ENCODE assay signal across 1 cellular context in genomic region chr11:30322826-30323710, GRCh38.
A peak's percentile ranks its signal among the peaks of the same experiment; 100 is the strongest.
TF ChIP-seq lines count a peak whose summit lies in the region.

Gene ARL14EP (plus strand): TSS chr11:30323104. CDS start chr11:30330949, 7,845 bp downstream.

TF ChIP-seq in H1, 55 proteins besides CTCF, POLR2A, EP300 and RAD21 (continued from another document):
- TF ChIP-seq MAX (IDR thresholded peaks at IDR 0.05), result peak; percentile 78
- 0 out of 2 replicates have a peak, but pooled peaks have one; percentile 10 for TF ChIP-seq SRF (IDR thresholded peaks at IDR 0.05; ENCODE audit: low read depth, low read length)
- no peak for TF ChIP-seq SIX5 (IDR thresholded peaks at IDR 0.05; ENCODE audit: low read depth, low read length)
- TF ChIP-seq JUND (IDR thresholded peaks at IDR 0.05; ENCODE audit: low read length), result peak; percentile 35; the same call in 1 of the 2 replicates
- TF ChIP-seq USF2 (IDR thresholded peaks at IDR 0.05; ENCODE audit: low read length), result peak; percentile 40; the same call in 1 of the 2 replicates
- TF ChIP-seq SP2 (IDR thresholded peaks at IDR 0.05; ENCODE audit: low read length), result peak; percentile 99
- TF ChIP-seq NRF1 (IDR thresholded peaks at IDR 0.05; ENCODE audit: low read depth, low read length), result no peak
- no peak for TF ChIP-seq RXRA (IDR thresholded peaks at IDR 0.05; ENCODE audit: insufficient read depth, low read depth, low read length)
- no peak; the same call in 1 of the 2 replicates for TF ChIP-seq MAFK (IDR thresholded peaks at IDR 0.05; ENCODE audit: low read depth, low read length)
- TF ChIP-seq TBP (IDR thresholded peaks at IDR 0.05; ENCODE audit: low read depth, low read length), result peak; percentile 97
- TF ChIP-seq EZH2 (IDR thresholded peaks at IDR 0.05; ENCODE audit: low read depth, low read length, severe bottlenecking), result no peak
- peak; percentile 75 for TF ChIP-seq E2F6 (IDR thresholded peaks at IDR 0.05)
- no peak for TF ChIP-seq CHD2 (IDR thresholded peaks at IDR 0.05; ENCODE audit: low read length)
- no peak for TF ChIP-seq TEAD4 (IDR thresholded peaks at IDR 0.05; ENCODE audit: low read depth, low read length)
- TF ChIP-seq CREB1 (IDR thresholded peaks at IDR 0.05), result peak; percentile 87
- TF ChIP-seq BCL11A (IDR thresholded peaks at IDR 0.05; ENCODE audit: low read depth in 2 of 2, low read length in 2 of 2), result no peak
- TF ChIP-seq POLR2AphosphoS5 (IDR thresholded peaks at IDR 0.05; ENCODE audit: low read depth, low read length), result peak; percentile 98
- TF ChIP-seq SP4 (IDR thresholded peaks at IDR 0.05; ENCODE audit: low read length), result no peak
- no peak for TF ChIP-seq KDM5A (IDR thresholded peaks at IDR 0.05; ENCODE audit: low read length)
- TF ChIP-seq RFX5 (IDR thresholded peaks at IDR 0.05; ENCODE audit: borderline replicate concordance, low read depth, low read length), result no peak
- TF ChIP-seq POU5F1 (IDR thresholded peaks at IDR 0.05; ENCODE audit: low read depth, low read length), result no peak
- no peak for TF ChIP-seq ATF2 (IDR thresholded peaks at IDR 0.05; ENCODE audit: low read length)
- TF ChIP-seq CBX8 (IDR thresholded peaks at IDR 0.05; ENCODE audit: borderline replicate concordance, low read depth, low read length), result no peak
- peak; percentile 96 for TF ChIP-seq TAF1 (IDR thresholded peaks at IDR 0.05; ENCODE audit: low read depth, low read length)
- TF ChIP-seq HDAC6 (IDR thresholded peaks at IDR 0.05; ENCODE audit: low read depth, low read length), result no peak
- no peak for TF ChIP-seq RNF2 (IDR thresholded peaks at IDR 0.05; ENCODE audit: borderline replicate concordance, low read depth, low read length, missing control alignments, poor library complexity, severe bottlenecking)
- no peak for TF ChIP-seq JUN (IDR thresholded peaks at IDR 0.05; ENCODE audit: low read depth, low read length)
- peak; percentile 80 for TF ChIP-seq RBBP5 (IDR thresholded peaks at IDR 0.05; ENCODE audit: borderline replicate concordance, low read depth, low read length)
- TF ChIP-seq SAP30 (IDR thresholded peaks at IDR 0.05; ENCODE audit: insufficient read depth, insufficient replicate concordance, low read length), result peak; percentile 16
- TF ChIP-seq EGR1 (IDR thresholded peaks at IDR 0.05; ENCODE audit: borderline replicate concordance, low read depth, low read length), result peak; percentile 95
- TF ChIP-seq CBX5 (IDR thresholded peaks at IDR 0.05; ENCODE audit: low read depth, low read length), result no peak
- TF ChIP-seq CTBP2 (IDR thresholded peaks at IDR 0.05; ENCODE audit: borderline replicate concordance, insufficient read depth, insufficient read length, low read length), result peak; percentile 36
- TF ChIP-seq TCF12 (IDR thresholded peaks at IDR 0.05; ENCODE audit: low read depth, low read length), result no peak
- TF ChIP-seq KDM1A (IDR thresholded peaks at IDR 0.05; ENCODE audit: borderline replicate concordance, low read length), result peak; percentile 16; the same call in 1 of the 2 replicates
- TF ChIP-seq BACH1 (IDR thresholded peaks at IDR 0.05; ENCODE audit: low read length), result no peak; the same call in 1 of the 2 replicates
- no peak for TF ChIP-seq ZNF274 (IDR thresholded peaks at IDR 0.05; ENCODE audit: borderline replicate concordance, extremely low read depth, low read length)
- peak; percentile 64; the same call in 1 of the 2 replicates for TF ChIP-seq SP1 (IDR thresholded peaks at IDR 0.05; ENCODE audit: low read depth, low read length)
- no peak for TF ChIP-seq CEBPB (IDR thresholded peaks at IDR 0.05; ENCODE audit: low read depth, low read length)
- peak; percentile 75; the same call in 1 of the 2 replicates for TF ChIP-seq GABPA (IDR thresholded peaks at IDR 0.05; ENCODE audit: borderline replicate concordance, insufficient read depth, low read length)
- TF ChIP-seq ASH2L (IDR thresholded peaks at IDR 0.05; ENCODE audit: low read length), result peak; percentile 97
- peak in 1 of 2 experiments; percentile 76; a peak in 1 of 4 replicates for TF ChIP-seq HDAC2 (IDR thresholded peaks at IDR 0.05; ENCODE audit: borderline replicate concordance in 1 of 2, low read depth in 2 of 2, low read length in 2 of 2)
- no peak for TF ChIP-seq SUZ12 (IDR thresholded peaks at IDR 0.05; ENCODE audit: low read length)
- no peak for TF ChIP-seq ATF3 (IDR thresholded peaks at IDR 0.05; ENCODE audit: insufficient read depth, low read depth, low read length)
- no peak for TF ChIP-seq FOSL1 (IDR thresholded peaks at IDR 0.05; ENCODE audit: insufficient read depth, low read depth, low read length)
- no peak for TF ChIP-seq CHD7 (IDR thresholded peaks at IDR 0.05; ENCODE audit: insufficient replicate concordance, low read length)
- TF ChIP-seq GTF2F1 (IDR thresholded peaks at IDR 0.05; ENCODE audit: borderline replicate concordance, low read depth, low read length), result peak; percentile 89
- TF ChIP-seq SIRT6 (IDR thresholded peaks at IDR 0.05; ENCODE audit: low read length), result no peak
- TF ChIP-seq BRCA1 (IDR thresholded peaks at IDR 0.05; ENCODE audit: low read depth, low read length), result no peak
- TF ChIP-seq PHF8 (conservative IDR thresholded peaks at IDR 0.05; ENCODE audit: low read depth, low read length), result peak; percentile 99
- no peak for TF ChIP-seq CHD1 (IDR thresholded peaks at IDR 0.05; ENCODE audit: low read depth, low read length)
- TF ChIP-seq SIN3A (conservative IDR thresholded peaks at IDR 0.05 in 1 of 2, IDR thresholded peaks at IDR 0.05 in 1 of 2; ENCODE audit: low read depth in 1 of 2, low read length in 2 of 2), result peak in 1 of 2 experiments; percentile 84; a peak in 2 of 4 replicates
- peak; percentile 89 for TF ChIP-seq TAF7 (optimal IDR thresholded peaks at IDR 0.05; ENCODE audit: borderline replicate concordance, low read depth, low read length)
- TF ChIP-seq NANOG (IDR thresholded peaks at IDR 0.05; ENCODE audit: insufficient read depth, low read depth, low read length, poor library complexity, severe bottlenecking), result no peak
- TF ChIP-seq YY1 (IDR thresholded peaks at IDR 0.05; ENCODE audit: low read depth, low read length), result peak; percentile 59; the same call in 1 of the 2 replicates
